In the genomic region with DNA sequence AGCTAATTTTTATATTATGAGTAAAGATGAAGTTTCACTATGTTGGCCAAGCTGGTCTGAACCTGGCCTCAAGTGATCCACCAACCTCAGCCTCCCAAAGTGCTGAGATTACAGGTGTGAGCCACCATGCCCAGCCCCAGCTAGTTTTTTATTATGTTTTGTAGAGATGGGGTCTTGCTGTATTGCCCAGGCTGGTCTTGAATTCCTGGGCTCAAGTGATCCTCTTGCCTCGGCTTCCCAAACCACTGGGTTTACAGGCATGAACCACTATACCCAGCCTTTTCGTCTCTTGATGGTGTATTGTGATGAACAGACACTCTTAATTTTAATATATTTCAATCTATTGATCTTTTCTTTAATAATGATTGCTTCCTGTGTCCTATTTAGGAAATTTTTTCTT, we compare ENCODE assay signal across 38 cellular contexts. TPM values are rescaled to one million over a fixed set of nuclear protein-coding genes. Genes with fewer than 3 reads are reported as not detected.
"Had no signal": no experiment of that assay in that cellular context is flagged by ENCODE, and none has a peak within 500 bp of the region (broad histone marks: within the 10 kb centered on the region; RNA-seq: fewer than 3 reads in every experiment).

No MANE protein-coding gene starts in this region.

- DNase-seq: Karpas-422, Kasumi-1, MG63, MM.1S, MV-4-11, NCI-H1048, NCI-H1092, NCI-H1092 treated with DMSO at 0.1 percent for 48 hours, NCI-H1105, NCI-H1105 treated with DMSO at 0.1 percent for 48 hours, NCI-H1417, NCI-H1417 treated with DMSO at 0.1 percent for 48 hours, NCI-H1436, NCI-H1436 treated with DMSO at 0.1 percent for 48 hours, NCI-H146, NCI-H1694, NCI-H1694 treated with DMSO at 0.1 percent for 48 hours, NCI-H187, NCI-H187 treated with DMSO at 0.1 percent for 48 hours, NCI-H1930, NCI-H2029, NCI-H2029 treated with DMSO at 0.1 percent for 48 hours, NCI-H2081, NCI-H2081 treated with DMSO at 0.1 percent for 48 hours, NCI-H2107, NCI-H2171, NCI-H2171 treated with DMSO at 0.1 percent for 48 hours, NCI-H2227 treated with DMSO at 0.1 percent for 48 hours, NCI-H226, NCI-H345, NCI-H446, NCI-H446 treated with DMSO at 0.1 percent for 48 hours, NCI-H510A, NCI-H510A treated with DMSO at 0.1 percent for 48 hours had no signal

- H3K27me3 ChIP-seq: MG63 had no signal

- H3K9me3 ChIP-seq: MG63 had no signal

- H3K36me3 ChIP-seq: MG63 had no signal

- H3K4me3 ChIP-seq: MG63 had no signal

RNA-seq across cellular contexts. Expression of a gene that starts 17.7 kb away (rescaled TPM):
- total RNA-seq: LHCN-M2, M059J, MCF 10A, NCI-H460 had no signal
